In genomic region chr12:76798864-76799263, GRCh38 we compare ENCODE assay signal across 28 cellular contexts.
"Had no signal": no experiment of that assay in that cellular context is flagged by ENCODE, and none has a peak within 500 bp of the region (broad histone marks: within the 10 kb centered on the region; RNA-seq: fewer than 3 reads in every experiment).

No MANE protein-coding gene starts in this region.

- H3K27me3 Mint-ChIP-seq: naive B cell; natural killer cell treated with Interleukin-12 subunit alpha and Interleukin-12 subunit beta and Interleukin-15 and Interleukin-18, amount 100 ng/mL, for 72 hours; stimulated activated naive B cell treated with anti-CD40 and anti-IgM and Interleukin-4, amounts not matched to agents 10 μg/mL and 1 μg/mL and 100 μg/mL, for 72 hours had no signal

- H3K4me1 ChIP-seq: left lung, lower lobe of right lung, prostate gland, upper lobe of right lung had no signal

- H3K9me3 ChIP-seq: pancreas, prostate gland, tibial artery, upper lobe of right lung had no signal

- DNase-seq: hippocampal formation; kidney; left colon; left lung; lower lobe of right lung; mesendoderm; naive B cell; nucleus accumbens; pancreas; posterior cingulate gyrus; retina; right cardiac atrium; stimulated activated CD4-positive, alpha-beta T cell treated with anti-CD3 and anti-CD28 coated beads, Interleukin-12 subunit alpha, Interleukin-12 subunit beta, amount 100 ng/mL, for 4 hours; stimulated activated CD4-positive, alpha-beta T cell treated with anti-CD3 and anti-CD28 coated beads, Interleukin-15, amount 100 ng/mL, for 24 hours; stimulated activated CD4-positive, alpha-beta T cell treated with anti-CD3 and anti-CD28 coated beads, Interleukin-2, amount 100 ng/mL, for 24 hours; stimulated activated CD4-positive, alpha-beta T cell treated with anti-CD3 and anti-CD28 coated beads, Interleukin-4, amount 100 ng/mL, for 1 hour; stimulated activated naive B cell treated with anti-CD40 and anti-IgM and Interleukin-4, amounts not matched to agents 10 μg/mL and 1 μg/mL and 100 μg/mL, for 72 hours; stimulated activated naive CD8-positive, alpha-beta T cell treated with anti-CD3 and anti-CD28 coated beads, Interleukin-15, Interleukin-2, amounts not matched to agents 100 U/mL and 50 U/mL, for 24 hours; stomach; tibial artery; trophoblast cell; upper lobe of right lung had no signal

- H3K4me3 Mint-ChIP-seq: mesothelial cell of epicardium; naive B cell; natural killer cell treated with Interleukin-12 subunit alpha and Interleukin-12 subunit beta and Interleukin-15 and Interleukin-18, amount 100 ng/mL, for 72 hours; stimulated activated naive B cell treated with anti-CD40 and anti-IgM and Interleukin-4, amounts not matched to agents 10 μg/mL and 1 μg/mL and 100 μg/mL, for 72 hours had no signal

- H3K4me1 Mint-ChIP-seq: mesothelial cell of epicardium had no signal

- H3K4me3 ChIP-seq: left lung, lower lobe of right lung, pancreas, prostate gland, skin epidermis, stomach, thoracic aorta, tibial artery, upper lobe of right lung had no signal

- H3K27ac ChIP-seq: left lung, lower lobe of right lung, pancreas, prostate gland, skin epidermis, stomach, thoracic aorta, tibial artery, upper lobe of right lung had no signal

- ATAC-seq: left colon; left lung; lower lobe of right lung; natural killer cell treated with Interleukin-12 subunit alpha and Interleukin-12 subunit beta and Interleukin-15 and Interleukin-18, amount 100 ng/mL, for 72 hours; pancreas; right cardiac atrium; sciatic nerve; stimulated activated naive B cell treated with anti-CD40 and anti-IgM and Interleukin-4, amounts not matched to agents 10 μg/mL and 1 μg/mL and 100 μg/mL, for 72 hours; stimulated activated naive CD8-positive, alpha-beta T cell treated with anti-CD3 and anti-CD28 coated beads, Interleukin-15, Interleukin-2, amounts not matched to agents 100 U/mL and 50 U/mL, for 24 hours; upper lobe of right lung had no signal

- H3K27me3 ChIP-seq: left lung, pancreas, stomach, tibial artery, upper lobe of right lung had no signal

- H3K36me3 ChIP-seq: lower lobe of right lung, pancreas, prostate gland, thoracic aorta had no signal

- H3K27ac Mint-ChIP-seq: natural killer cell treated with Interleukin-12 subunit alpha and Interleukin-12 subunit beta and Interleukin-15 and Interleukin-18, amount 100 ng/mL, for 72 hours had no signal
